8 cellular contexts compared by ENCODE assay signal in the genomic region with DNA sequence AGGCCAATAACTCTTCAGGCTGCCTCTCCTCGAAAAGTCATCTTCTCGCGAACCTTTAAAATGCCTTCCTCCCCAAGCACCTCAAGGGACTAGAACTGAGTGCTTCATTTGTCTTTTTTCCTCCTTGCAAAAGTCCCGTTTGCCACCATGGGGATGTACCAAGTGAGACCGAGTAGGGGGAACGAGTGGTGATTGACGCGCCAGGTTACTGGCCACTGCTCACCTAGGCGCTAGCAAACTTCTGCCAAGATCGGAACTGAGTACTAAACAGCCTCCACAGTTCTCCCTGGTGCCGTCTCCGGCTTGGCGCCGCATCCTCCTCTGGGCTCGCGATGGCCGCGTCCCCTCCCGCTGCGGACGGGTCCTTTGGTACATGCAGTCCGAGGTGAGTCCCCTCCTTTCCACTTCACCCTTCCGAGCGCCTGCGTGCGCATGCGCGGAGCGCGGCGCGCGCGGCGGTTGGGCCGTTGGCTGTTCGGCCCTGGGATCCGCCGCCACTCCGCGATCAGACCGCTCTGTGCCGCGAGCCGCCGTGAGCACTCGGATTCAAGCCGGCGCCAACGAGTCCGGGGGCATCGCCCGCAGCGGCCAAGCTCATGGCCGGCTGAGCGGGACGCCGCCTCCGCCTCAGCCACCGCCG. TPM values are rescaled to one million over a fixed set of nuclear protein-coding genes. Genes with fewer than 3 reads are reported as not detected.
DNase-seq lines count a peak whose midpoint lies in the region; ATAC-seq and TF ChIP-seq lines count a peak whose summit lies in the region.

TSS of gene CDK16 (plus strand) at position 402 of the 640 bp plus-strand sequence. CDS start 4,877 bp downstream, outside the sequence.

- peak within 1 kb of the TSS; percentile 99 for H3K27ac ChIP-seq in cingulate gyrus (ENCODE audit: low read depth, low read length)

- ATAC-seq in HG03378 (IDR thresholded peaks at IDR 0.05; ENCODE audit: unreplicated experiment) = peak; percentile 39

- DNase-seq in AML-193 (lab: John Stamatoyannopoulos, UW) (peak; percentile 19 to 26), NCI-H460 (ENCODE audit: extremely low read depth, low read depth) (peak; percentile 74), left kidney (ENCODE audit: low read depth, low spot score) (peak; percentile 91)
- DNase-seq in activated CD4-positive, alpha-beta T cell treated with anti-CD3 and anti-CD28 coated beads for 48 hours = peak; percentile 73
- DNase-seq in stimulated activated CD4-positive, alpha-beta T cell treated with anti-CD3 and anti-CD28 coated beads, Interleukin-2, amount 100 ng/mL, for 24 hours = peak; percentile 64 to 69

- peak; percentile 92 for TF ChIP-seq POLR2A in GM19099 (IDR thresholded peaks at IDR 0.05; ENCODE audit: extremely low read depth, insufficient read length, low read depth)

RNA-seq across cellular contexts. Expression of gene CDK16, which starts in this region (rescaled TPM):
- 141 and 164 TPM in 2 replicates for total RNA-seq in NCI-H460 (2014; rRNA removed; shearing (Covaris generic))
- polyA plus RNA-seq in NCI-H460 (2014; cell fraction: nucleus; rRNA removed) = 219 and 283 TPM in 2 replicates

Comparison
In these comparisons a context has a peak if more than half of its experiments do, and no peak if none do; other contexts are left out.
1. Peak in every context shown above with its lines: DNase-seq, ATAC-seq and H3K27ac ChIP-seq.
2. DNase-seq: peak in every context shown above with its lines; median percentile 91 in left kidney; 74 in NCI-H460; 73 in activated CD4-positive, alpha-beta T cell treated with anti-CD3 and anti-CD28 coated beads for 48 hours; 66 in stimulated activated CD4-positive, alpha-beta T cell treated with anti-CD3 and anti-CD28 coated beads, Interleukin-2, amount 100 ng/mL, for 24 hours; 22 in AML-193.